ENCODE assay signal across 9 cellular contexts in the genomic region with DNA sequence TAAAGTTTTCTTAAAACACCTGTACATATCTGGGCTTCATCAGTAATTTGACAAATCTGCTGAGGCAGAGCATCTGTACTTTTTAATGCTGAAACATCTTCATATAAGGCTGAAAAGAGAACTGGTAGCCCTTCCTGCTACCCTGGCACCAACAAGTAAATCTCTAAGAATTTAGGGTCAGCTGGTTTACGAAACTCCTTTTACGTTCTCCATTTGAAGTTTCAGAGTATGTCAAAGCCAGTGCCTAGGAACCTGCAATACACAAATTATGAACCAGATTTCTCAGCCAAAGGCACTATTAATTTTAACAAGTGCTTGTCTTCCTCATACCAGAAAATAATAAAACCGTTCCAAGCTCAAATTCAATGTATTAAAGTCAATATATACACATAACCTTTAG. TPM values are rescaled to one million over a fixed set of nuclear protein-coding genes. Genes with fewer than 3 reads are reported as not detected.
A peak's percentile ranks its signal among the peaks of the same experiment; 100 is the strongest.
DNase-seq lines count a peak whose midpoint lies in the region; ATAC-seq, FAIRE-seq and TF ChIP-seq lines count a peak whose summit lies in the region.
"Had no signal": no experiment of that assay in that cellular context is flagged by ENCODE, and none has a peak within 500 bp of the region (broad histone marks: within the 10 kb centered on the region; RNA-seq: fewer than 3 reads in every experiment).

No MANE protein-coding gene starts in this region.

- peak overlapping the region; percentile 76 to 93 (median 85) for H3K4me3 ChIP-seq in gastrocnemius medialis

- ATAC-seq in WTC11: no peak
- ATAC-seq in gastrocnemius medialis: no peak

- H3K27ac Mint-ChIP-seq in WTC11: peak overlapping the region; percentile 53; the same call in 1 of the 2 replicates
- H3K27ac Mint-ChIP-seq in glutamatergic neuron (ENCODE audit: unreplicated experiment): no peak overlapping the region

- peak overlapping the region; percentile 29 for H3K4me3 Mint-ChIP-seq in WTC11
- H3K4me3 Mint-ChIP-seq in glutamatergic neuron (ENCODE audit: unreplicated experiment): peak overlapping the region; percentile 93

- H3K36me3 Mint-ChIP-seq in WTC11: peaks cover 71% of the 10 kb centered on the region
- no peaks in the 10 kb centered on the region for H3K36me3 Mint-ChIP-seq in glutamatergic neuron (ENCODE audit: unreplicated experiment)

- TF ChIP-seq CTCF in WTC11 (IDR thresholded peaks at IDR 0.05): no peak
- no peak for TF ChIP-seq CTCF in glutamatergic neuron (IDR thresholded peaks at IDR 0.05; ENCODE audit: partially characterized antibody, unreplicated experiment)
- TF ChIP-seq CTCF in gastrocnemius medialis (IDR thresholded peaks at IDR 0.05 in 4 of 5, conservative IDR thresholded peaks at IDR 0.05 in 1 of 5): no peak

- TF ChIP-seq POLR2A in gastrocnemius medialis (IDR thresholded peaks at IDR 0.05): no peak

- no peaks in the 10 kb centered on the region for H3K9me3 ChIP-seq in gastrocnemius medialis

- peaks cover 17 to 71% of the 10 kb centered on the region in 2 donors for H3K36me3 ChIP-seq in gastrocnemius medialis

- POLR2A ChIA-PET in WTC11 (lab: Charles Lee): interaction anchor here (1.0 kb wide), 1 partner anchor 9 kb away, joined by 3 read pairs; no protein-coding TSS in a partner anchor

- in situ Hi-C loops in gastrocnemius medialis (cut with MboI; ENCODE audit: low sequenced_read_pairs in 4 of 4): loop anchor here in 2 of 4 donors (10.0 kb wide), 2 partner anchors 56 to 224 kb away; no protein-coding TSS in a partner anchor

- H3K4me1 Mint-ChIP-seq in WTC11 (peaks cover 47% of the 10 kb centered on the region), glutamatergic neuron (ENCODE audit: low read depth, unreplicated experiment) (peaks cover 30% of the 10 kb centered on the region)

- intact Hi-C loops in gastrocnemius medialis (cut with DNase I; ENCODE audit: low total_unique reads): loop anchor here (5.0 to 10.0 kb wide), 4 partner anchors 44 to 596 kb away; a partner anchor contains a TSS

- no peak for DNase-seq in GM18507 (ENCODE audit: extremely low spot score, insufficient read length, low read depth)
- no peak for DNase-seq in WTC11 (ENCODE audit: low spot score)
- DNase-seq in glutamatergic neuron: no peak
- no peak for DNase-seq in gastrocnemius medialis
- DNase-seq in HCEC 1CT: no peak
- DNase-seq in NCI-H2107 (lab: John Stamatoyannopoulos, UW): no peak
- no peak for DNase-seq in stimulated activated CD4-positive, alpha-beta T cell treated with anti-CD3 and anti-CD28 coated beads, Interleukin-2, amount 100 ng/mL, for 24 hours
- no peak for DNase-seq in NCI-H2227 (lab: John Stamatoyannopoulos, UW; ENCODE audit: unreplicated experiment)
- DNase-seq: activated naive CD4-positive, alpha-beta T cell treated with anti-CD3 and anti-CD28 coated beads for 36 hours had no signal

- peak overlapping the region; percentile 94 to 99 (median 98) for H3K27ac ChIP-seq in gastrocnemius medialis

- H3K27me3 ChIP-seq in gastrocnemius medialis: no peaks in the 10 kb centered on the region

- H3K27me3 Mint-ChIP-seq in WTC11 (ENCODE audit: low read depth) (no peaks in the 10 kb centered on the region), glutamatergic neuron (ENCODE audit: unreplicated experiment) (peaks cover 15% of the 10 kb centered on the region)

- CTCF ChIA-PET in WTC11 (lab: Charles Lee): interaction anchor here (2.0 kb wide), 1 partner anchor 80 kb away, joined by 7 read pairs; no protein-coding TSS in a partner anchor

- H3K9me3 Mint-ChIP-seq in WTC11: no peaks in the 10 kb centered on the region
- peaks cover 16% of the 10 kb centered on the region for H3K9me3 Mint-ChIP-seq in glutamatergic neuron (ENCODE audit: unreplicated experiment)
- H3K9me3 Mint-ChIP-seq: activated naive CD4-positive, alpha-beta T cell treated with anti-CD3 and anti-CD28 coated beads for 36 hours had no signal

- peak; percentile 45 for FAIRE-seq in GM18507 (lab: Jason Lieb, UNC)

- peaks cover 29 to 53% of the 10 kb centered on the region in 2 donors for H3K4me1 ChIP-seq in gastrocnemius medialis

TF ChIP-seq in WTC11, 78 proteins besides CTCF, POLR2A, EP300 and RAD21:
- TF ChIP-seq TEAD1 (CRISPR knock-in tag; IDR thresholded peaks at IDR 0.05): no peak
- TF ChIP-seq ZNF138 (CRISPR knock-in tag; conservative IDR thresholded peaks at IDR 0.05): no peak
- TF ChIP-seq, protein P1, sequence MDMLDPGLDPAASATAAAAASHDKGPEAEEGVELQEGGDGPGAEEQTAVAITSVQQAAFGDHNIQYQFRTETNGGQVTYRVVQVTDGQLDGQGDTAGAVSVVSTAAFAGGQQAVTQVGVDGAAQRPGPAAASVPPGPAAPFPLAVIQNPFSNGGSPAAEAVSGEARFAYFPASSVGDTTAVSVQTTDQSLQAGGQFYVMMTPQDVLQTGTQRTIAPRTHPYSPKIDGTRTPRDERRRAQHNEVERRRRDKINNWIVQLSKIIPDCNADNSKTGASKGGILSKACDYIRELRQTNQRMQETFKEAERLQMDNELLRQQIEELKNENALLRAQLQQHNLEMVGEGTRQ (CRISPR knock-in tag; IDR thresholded peaks at IDR 0.05): no peak
- TF ChIP-seq ZNF219 (CRISPR knock-in tag; IDR thresholded peaks at IDR 0.05; ENCODE audit: borderline replicate concordance): no peak
- TF ChIP-seq, protein P2, sequence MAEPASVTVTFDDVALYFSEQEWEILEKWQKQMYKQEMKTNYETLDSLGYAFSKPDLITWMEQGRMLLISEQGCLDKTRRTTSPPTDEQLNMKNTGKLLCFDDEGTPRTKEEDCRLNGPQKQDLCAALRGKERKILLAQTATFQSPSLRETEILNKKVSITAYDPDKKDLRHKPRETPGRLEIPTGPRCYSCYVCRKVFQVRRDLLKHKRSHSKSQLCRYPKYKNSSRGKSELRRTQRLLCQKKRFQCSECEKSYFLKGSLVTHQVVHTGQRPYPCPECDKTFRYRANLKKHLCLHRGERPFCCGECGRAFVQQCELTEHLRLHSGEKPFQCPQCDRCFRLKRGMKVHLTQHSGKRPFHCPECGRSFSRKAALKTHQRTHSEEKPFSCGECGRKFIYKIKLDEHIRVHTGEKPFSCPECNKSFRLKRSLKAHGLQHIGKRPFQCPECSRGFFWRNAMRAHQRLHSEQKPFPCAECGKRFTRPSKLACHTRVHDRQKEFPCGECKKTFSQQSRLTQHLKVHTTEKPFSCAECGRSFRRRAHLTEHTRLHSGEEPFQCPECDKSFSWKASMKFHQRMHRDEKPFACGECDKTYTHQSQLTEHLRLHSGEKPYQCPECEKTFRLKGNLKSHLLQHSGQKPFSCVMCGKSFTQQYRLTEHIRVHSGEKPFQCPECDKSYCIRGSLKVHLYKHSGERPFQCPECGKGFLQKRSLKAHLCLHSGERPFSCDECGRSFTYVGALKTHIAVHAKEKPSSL (CRISPR knock-in tag; conservative IDR thresholded peaks at IDR 0.05): no peak
- no peak for TF ChIP-seq EMX1 (CRISPR knock-in tag; IDR thresholded peaks at IDR 0.05)
- TF ChIP-seq NR3C1 (CRISPR knock-in tag; conservative IDR thresholded peaks at IDR 0.05; ENCODE audit: low read depth): no peak
- TF ChIP-seq RORB (CRISPR knock-in tag; IDR thresholded peaks at IDR 0.05): no peak
- TF ChIP-seq, protein P3, sequence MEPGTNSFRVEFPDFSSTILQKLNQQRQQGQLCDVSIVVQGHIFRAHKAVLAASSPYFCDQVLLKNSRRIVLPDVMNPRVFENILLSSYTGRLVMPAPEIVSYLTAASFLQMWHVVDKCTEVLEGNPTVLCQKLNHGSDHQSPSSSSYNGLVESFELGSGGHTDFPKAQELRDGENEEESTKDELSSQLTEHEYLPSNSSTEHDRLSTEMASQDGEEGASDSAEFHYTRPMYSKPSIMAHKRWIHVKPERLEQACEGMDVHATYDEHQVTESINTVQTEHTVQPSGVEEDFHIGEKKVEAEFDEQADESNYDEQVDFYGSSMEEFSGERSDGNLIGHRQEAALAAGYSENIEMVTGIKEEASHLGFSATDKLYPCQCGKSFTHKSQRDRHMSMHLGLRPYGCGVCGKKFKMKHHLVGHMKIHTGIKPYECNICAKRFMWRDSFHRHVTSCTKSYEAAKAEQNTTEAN (CRISPR knock-in tag; IDR thresholded peaks at IDR 0.05): no peak
- TF ChIP-seq NR2C2 (CRISPR knock-in tag; IDR thresholded peaks at IDR 0.05): no peak

RNA-seq across cellular contexts. Expression of a gene that starts 3.8 kb away (rescaled TPM):
- total RNA-seq in WTC11 (2021) (137 to 141 TPM (median 138 TPM) in 3 replicates), glutamatergic neuron (ENCODE audit: unreplicated experiment) (218 TPM), gastrocnemius medialis (1,000 to 10,000 TPM in 1 of 4 donors, 100 to 1,000 TPM in 3; 316 to 2,069 (median 561) TPM)
